27 cellular contexts compared by ENCODE assay signal in the genomic region with DNA sequence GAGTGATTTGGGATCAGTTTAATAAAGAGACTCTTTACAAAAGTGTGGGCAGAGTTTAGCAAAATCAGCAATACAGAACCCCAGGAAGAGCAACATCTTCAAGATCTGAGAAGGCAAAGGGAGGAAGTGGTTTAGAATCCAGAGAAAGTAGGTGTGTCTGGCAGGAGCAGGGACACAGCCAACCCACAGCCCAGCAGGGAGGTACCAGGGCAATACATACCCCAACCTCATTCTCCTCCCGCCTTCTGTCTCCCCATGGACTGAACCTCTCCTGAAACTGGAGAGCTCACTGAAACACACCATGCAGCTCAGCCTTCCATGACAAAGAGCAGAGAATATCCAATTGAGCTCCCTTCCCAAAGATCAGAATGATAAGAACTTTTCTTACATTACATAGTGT.
"Had no signal": no experiment of that assay in that cellular context is flagged by ENCODE, and none has a peak within 500 bp of the region (broad histone marks: within the 10 kb centered on the region; RNA-seq: fewer than 3 reads in every experiment).

No MANE protein-coding gene starts in this region.

- ATAC-seq: foreskin keratinocyte; gastroesophageal sphincter; heart left ventricle; left cardiac atrium; left lung; naive thymus-derived CD8-positive, alpha-beta T cell; sciatic nerve; stimulated activated naive CD8-positive, alpha-beta T cell treated with anti-CD3 and anti-CD28 coated beads, Interleukin-15, amount 100 ng/mL, for 72 hours had no signal

- H3K4me3 ChIP-seq: colonic mucosa, esophagus muscularis mucosa, gastroesophageal sphincter, heart left ventricle, hepatocyte, left lung, prostate gland, right atrium auricular region, smooth muscle cell, suprapubic skin, transverse colon had no signal

- H3K4me1 Mint-ChIP-seq: naive thymus-derived CD8-positive, alpha-beta T cell; nephron progenitor cell; stimulated activated naive CD8-positive, alpha-beta T cell treated with anti-CD3 and anti-CD28 coated beads, Interleukin-15, amount 100 ng/mL, for 72 hours had no signal

- H3K9me3 Mint-ChIP-seq: nephron progenitor cell had no signal

- H3K27me3 Mint-ChIP-seq: dendritic cell treated with granulocyte-macrophage colony-stimulating factor and Interleukin-4, amounts not matched to agents 40 ng/mL and 50 ng/mL, for 4 days; naive thymus-derived CD8-positive, alpha-beta T cell; stimulated activated naive CD8-positive, alpha-beta T cell treated with anti-CD3 and anti-CD28 coated beads, Interleukin-15, amount 100 ng/mL, for 72 hours had no signal

- H3K36me3 Mint-ChIP-seq: naive thymus-derived CD8-positive, alpha-beta T cell had no signal

- H3K27ac Mint-ChIP-seq: dendritic cell treated with granulocyte-macrophage colony-stimulating factor and Interleukin-4, amounts not matched to agents 40 ng/mL and 50 ng/mL, for 4 days; naive thymus-derived CD8-positive, alpha-beta T cell; nephron progenitor cell; stimulated activated naive CD8-positive, alpha-beta T cell treated with anti-CD3 and anti-CD28 coated beads, Interleukin-15, amount 100 ng/mL, for 72 hours had no signal

- DNase-seq: colonic mucosa; effector CD8-positive, alpha-beta T cell; foreskin keratinocyte; heart left ventricle; left cardiac atrium; left lung; mesenchymal stem cell; midbrain; naive thymus-derived CD8-positive, alpha-beta T cell; nephron progenitor cell; nucleus accumbens; stimulated activated CD4-positive, alpha-beta T cell treated with anti-CD3 and anti-CD28 coated beads, Interleukin-12 subunit alpha, Interleukin-12 subunit beta, amount 100 ng/mL, for 4 hours; stimulated activated CD4-positive, alpha-beta T cell treated with anti-CD3 and anti-CD28 coated beads, Interleukin-1b, Interleukin-23, amount 100 ng/mL, for 48 hours; stimulated activated CD4-positive, alpha-beta T cell treated with anti-CD3 and anti-CD28 coated beads, Interleukin-4, amount 100 ng/mL, for 1 hour; stimulated activated CD8-positive, alpha-beta memory T cell treated with anti-CD3 and anti-CD28 coated beads, Interleukin-4, amount 100 ng/mL, for 48 hours; stimulated activated naive CD4-positive, alpha-beta T cell; stimulated activated naive CD8-positive, alpha-beta T cell treated with anti-CD3 and anti-CD28 coated beads, Interleukin-15, amount 100 ng/mL, for 72 hours; transverse colon had no signal

- H3K4me3 Mint-ChIP-seq: dendritic cell treated with granulocyte-macrophage colony-stimulating factor and Interleukin-4, amounts not matched to agents 40 ng/mL and 50 ng/mL, for 4 days; naive thymus-derived CD8-positive, alpha-beta T cell; nephron progenitor cell; stimulated activated naive CD8-positive, alpha-beta T cell treated with anti-CD3 and anti-CD28 coated beads, Interleukin-15, amount 100 ng/mL, for 72 hours had no signal
